Comparison of ENCODE assay signal across 18 cellular contexts in genomic region chr19:1085053-1085658, GRCh38. TPM values are rescaled to one million over a fixed set of nuclear protein-coding genes. Genes with fewer than 3 reads are reported as not detected.
A peak's percentile ranks its signal among the peaks of the same experiment; 100 is the strongest.
DNase-seq lines count a peak whose midpoint lies in the region; ATAC-seq and TF ChIP-seq lines count a peak whose summit lies in the region.
"Had no signal": no experiment of that assay in that cellular context is flagged by ENCODE, and none has a peak within 500 bp of the region (broad histone marks: within the 10 kb centered on the region; RNA-seq: fewer than 3 reads in every experiment).

No MANE protein-coding gene starts in this region.

- H2AFZ ChIP-seq in H9 (ENCODE audit: low read length), result no peak overlapping the region
- no peak overlapping the region for H2AFZ ChIP-seq in trophoblast cell (ENCODE audit: insufficient read depth, low read length, poor library complexity)

- H3K36me3 Mint-ChIP-seq in activated CD4-positive, alpha-beta T cell treated with anti-CD3 and anti-CD28 coated beads, Interleukin-2, amount 10 ng/mL, durations not matched to agents 24 days and 14 days (ENCODE audit: low read depth), result peaks cover 52% of the 10 kb centered on the region
- H3K36me3 Mint-ChIP-seq in H9 (ENCODE audit: insufficient read depth in 1 of 3, low read depth in 3 of 3) (peaks cover 14 to 39% (median 39%) of the 10 kb centered on the region in 3 experiments; a peak in 6 of 7 replicates), nephron progenitor cell (ENCODE audit: low read depth) (peaks cover 6% of the 10 kb centered on the region)
- H3K36me3 Mint-ChIP-seq in activated naive CD4-positive, alpha-beta T cell treated with anti-CD3 and anti-CD28 coated beads, Interleukin-2, amount 50 U/mL, for 72 hours, result peaks cover 5 to 21% of the 10 kb centered on the region in 2 donors

- H3K14ac ChIP-seq in H9 (ENCODE audit: insufficient read depth, low read length) (no peak overlapping the region), trophoblast cell (ENCODE audit: low read length) (no peak overlapping the region)

- peaks cover 23% of the 10 kb centered on the region for H3K4me1 Mint-ChIP-seq in activated CD4-positive, alpha-beta T cell treated with anti-CD3 and anti-CD28 coated beads, Interleukin-2, amount 10 ng/mL, durations not matched to agents 24 days and 14 days
- peaks cover 3 to 9% of the 10 kb centered on the region in 2 experiments; a peak in 2 of 4 replicates for H3K4me1 Mint-ChIP-seq in H9
- H3K4me1 Mint-ChIP-seq in nephron progenitor cell, result no peaks in the 10 kb centered on the region

- no peak overlapping the region for H3K18ac ChIP-seq in H9 (ENCODE audit: insufficient read length, low read depth, low read length)
- H3K18ac ChIP-seq in trophoblast cell (ENCODE audit: low read length), result no peak overlapping the region

- no peak overlapping the region for H3K4me3 ChIP-seq in trophoblast cell (ENCODE audit: low read depth, low read length)
- H3K4me3 ChIP-seq: cardiac muscle cell, Peyer's patch, prostate gland had no signal

- no peak for ATAC-seq in activated naive CD4-positive, alpha-beta T cell treated with anti-CD3 and anti-CD28 coated beads, Interleukin-2, amount 50 U/mL, for 72 hours
- ATAC-seq in HG03442 (IDR thresholded peaks at IDR 0.05; ENCODE audit: unreplicated experiment), result no peak

- no peak overlapping the region for H3K56ac ChIP-seq in H9 (ENCODE audit: insufficient read length, low read depth, low read length)

- H3K27me3 Mint-ChIP-seq in activated CD4-positive, alpha-beta T cell treated with anti-CD3 and anti-CD28 coated beads, Interleukin-2, amount 10 ng/mL, durations not matched to agents 24 days and 14 days, result no peaks in the 10 kb centered on the region
- H3K27me3 Mint-ChIP-seq in H9 (ENCODE audit: low read depth), result peaks cover 1% of the 10 kb centered on the region
- H3K27me3 Mint-ChIP-seq in nephron progenitor cell (ENCODE audit: low read depth, poor library complexity), result no peaks in the 10 kb centered on the region

- H3K27ac ChIP-seq in H9 (ENCODE audit: insufficient read length, low read depth, low read length) (no peak overlapping the region), trophoblast cell (ENCODE audit: low read depth, low read length) (no peak overlapping the region)
- H3K27ac ChIP-seq: prostate gland had no signal

- no peak overlapping the region for H3K4me2 ChIP-seq in H9 (ENCODE audit: insufficient read depth, insufficient read length, low read length)
- H3K4me2 ChIP-seq in trophoblast cell (ENCODE audit: low read length), result no peak overlapping the region

- H4K20me1 ChIP-seq in H9 (ENCODE audit: control insufficient read depth, insufficient read depth, insufficient read length), result no peaks in the 10 kb centered on the region

- peak overlapping the region; percentile 15 for H3K4me3 Mint-ChIP-seq in activated CD4-positive, alpha-beta T cell treated with anti-CD3 and anti-CD28 coated beads, Interleukin-2, amount 10 ng/mL, durations not matched to agents 24 days and 14 days
- H3K4me3 Mint-ChIP-seq in H9 (no peak overlapping the region; a peak in 1 of 5 replicates), nephron progenitor cell (no peak overlapping the region)

- peak overlapping the region; percentile 78 for H3K27ac Mint-ChIP-seq in activated CD4-positive, alpha-beta T cell treated with anti-CD3 and anti-CD28 coated beads, Interleukin-2, amount 10 ng/mL, durations not matched to agents 24 days and 14 days
- H3K27ac Mint-ChIP-seq in H9 (peak overlapping the region in 2 of 3 experiments; percentile 80 to 91; a peak in 3 of 7 replicates), nephron progenitor cell (peak overlapping the region; percentile 71)
- H3K27ac Mint-ChIP-seq in activated naive CD4-positive, alpha-beta T cell treated with anti-CD3 and anti-CD28 coated beads, Interleukin-2, amount 50 U/mL, for 72 hours, result peak overlapping the region; percentile 69 to 79

- H3K23ac ChIP-seq in H9 (ENCODE audit: insufficient read length, low read depth, low read length) (no peak overlapping the region), trophoblast cell (ENCODE audit: low read length) (no peak overlapping the region)

- H2BK12ac ChIP-seq in H9 (ENCODE audit: insufficient read length, low read depth, low read length) (no peak overlapping the region), trophoblast cell (ENCODE audit: low read length) (no peak overlapping the region)

- H3K23me2 ChIP-seq in H9 (ENCODE audit: insufficient read length, low read depth, low read length, poor library complexity, severe bottlenecking), result no peaks in the 10 kb centered on the region

- H3K4me1 ChIP-seq in H9 (ENCODE audit: insufficient read depth, low read length) (no peaks in the 10 kb centered on the region), trophoblast cell (ENCODE audit: control insufficient read depth in 1 of 2, insufficient read depth in 2 of 2, low read length in 2 of 2) (peaks cover 0 to 2% of the 10 kb centered on the region in 2 experiments)
- H3K4me1 ChIP-seq: prostate gland had no signal

- no peak overlapping the region for H2BK15ac ChIP-seq in H9 (ENCODE audit: low read depth, low read length)

- TF ChIP-seq CTCF in H9 (conservative IDR thresholded peaks at IDR 0.05), result no peak
- TF ChIP-seq CTCF in nephron progenitor cell (IDR thresholded peaks at IDR 0.05), result no peak

- DNase-seq in activated CD4-positive, alpha-beta T cell treated with anti-CD3 and anti-CD28 coated beads, Interleukin-2, amount 10 ng/mL, durations not matched to agents 24 days and 14 days, result no peak
- DNase-seq in activated CD4-positive, alpha-beta T cell treated with anti-CD3 and anti-CD28 coated beads, Interleukin-2, amount 50 U/mL, for 1 hour, result no peak
- DNase-seq in H9 (no peak), nephron progenitor cell (no peak), trophoblast cell (no peak), ureter (ENCODE audit: low spot score) (no peak)
- no peak for DNase-seq in activated naive CD4-positive, alpha-beta T cell treated with anti-CD3 and anti-CD28 coated beads, Interleukin-2, amount 50 U/mL, for 72 hours (ENCODE audit: low spot score in 2 of 2)
- DNase-seq: activated CD4-positive, alpha-beta T cell treated with anti-CD3 and anti-CD28 coated beads, Interleukin-2, amount 50 U/mL, for 4 hours; effector CD8-positive, alpha-beta T cell; GDM1; NCI-H187 treated with DMSO at 0.1 percent for 48 hours; NCI-H510A treated with DMSO at 0.1 percent for 48 hours; Peyer's patch; stimulated activated CD4-positive, alpha-beta T cell treated with anti-CD3 and anti-CD28 coated beads, Interleukin-12 subunit alpha, Interleukin-12 subunit beta, amount 100 ng/mL, for 4 hours; substantia nigra had no signal

- no peak overlapping the region for H4K12ac ChIP-seq in trophoblast cell (ENCODE audit: low read depth, low read length)

- no peaks in the 10 kb centered on the region for H3K27me3 ChIP-seq in H9 (ENCODE audit: insufficient read depth, low read length)
- no peaks in the 10 kb centered on the region for H3K27me3 ChIP-seq in trophoblast cell (ENCODE audit: insufficient read depth, low read length)
- H3K27me3 ChIP-seq: cardiac muscle cell, Peyer's patch had no signal

- H3K79me2 ChIP-seq in H9 (ENCODE audit: insufficient read depth, low read length), result no peaks in the 10 kb centered on the region
- H3K79me2 ChIP-seq in trophoblast cell (ENCODE audit: control insufficient read depth, insufficient read depth, low read length, poor library complexity), result no peaks in the 10 kb centered on the region

- intact Hi-C loops in activated CD4-positive, alpha-beta T cell treated with anti-CD3 and anti-CD28 coated beads, Interleukin-2, amount 10 ng/mL, durations not matched to agents 24 days and 14 days (cut with micrococcal nuclease), result no loop called here

- H2BK5ac ChIP-seq in H9 (ENCODE audit: insufficient read length, low read length), result no peak overlapping the region
- no peak overlapping the region for H2BK5ac ChIP-seq in trophoblast cell (ENCODE audit: low read depth, low read length, poor library complexity)

- H4K8ac ChIP-seq in H9 (replicated peaks; ENCODE audit: insufficient read length, low read depth, low read length), result no peak overlapping the region
- no peak overlapping the region for H4K8ac ChIP-seq in trophoblast cell (ENCODE audit: low read depth, low read length)

- H3T11ph ChIP-seq in H9 (ENCODE audit: low read length), result no peak overlapping the region

- no CpG with 5 or more reads among the region's 8 CpGs for WGBS in H9 (ENCODE audit: extremely low coverage, insufficient read length, low lambda C conversion rate)
- no CpG with 5 or more reads among the region's 8 CpGs for WGBS in trophoblast cell (ENCODE audit: extremely low coverage, insufficient coverage, insufficient read length)

- no peak overlapping the region for H4K5ac ChIP-seq in H9 (ENCODE audit: insufficient read length, low read depth, low read length)

- H3K9me3 Mint-ChIP-seq in activated CD4-positive, alpha-beta T cell treated with anti-CD3 and anti-CD28 coated beads, Interleukin-2, amount 10 ng/mL, durations not matched to agents 24 days and 14 days, result no peaks in the 10 kb centered on the region
- H3K9me3 Mint-ChIP-seq in H9, result no peaks in the 10 kb centered on the region
- no peaks in the 10 kb centered on the region for H3K9me3 Mint-ChIP-seq in activated naive CD4-positive, alpha-beta T cell treated with anti-CD3 and anti-CD28 coated beads, Interleukin-2, amount 50 U/mL, for 72 hours
- H3K9me3 Mint-ChIP-seq in nephron progenitor cell, result no peaks in the 10 kb centered on the region

- H3K9me3 ChIP-seq in H9 (ENCODE audit: control insufficient read depth, low read depth, low read length) (no peaks in the 10 kb centered on the region), trophoblast cell (ENCODE audit: insufficient read depth, low read depth, low read length) (peaks cover 8% of the 10 kb centered on the region)
- H3K9me3 ChIP-seq: Peyer's patch, prostate gland had no signal

- H2AK5ac ChIP-seq in H9 (ENCODE audit: insufficient read length, low read length) (no peak overlapping the region), trophoblast cell (ENCODE audit: low read length) (no peak overlapping the region)

- H2BK120ac ChIP-seq in H9 (ENCODE audit: low read depth, low read length, poor library complexity, severe bottlenecking) (no peak overlapping the region), trophoblast cell (ENCODE audit: insufficient read depth, low read length, poor library complexity) (no peak overlapping the region)

- H3K4ac ChIP-seq in H9 (ENCODE audit: low read depth, low read length), result no peak overlapping the region
- no peak overlapping the region for H3K4ac ChIP-seq in trophoblast cell (ENCODE audit: low read depth, low read length)

- H3K79me1 ChIP-seq in H9 (ENCODE audit: insufficient read depth, low read depth, low read length, poor library complexity, severe bottlenecking), result no peaks in the 10 kb centered on the region
- no peaks in the 10 kb centered on the region for H3K79me1 ChIP-seq in trophoblast cell (ENCODE audit: low read length)

- no peak overlapping the region for H4K91ac ChIP-seq in H9 (ENCODE audit: insufficient read length, low read depth, low read length)
- H4K91ac ChIP-seq in trophoblast cell (ENCODE audit: low read depth, low read length), result no peak overlapping the region

- H3K9ac ChIP-seq in H9 (ENCODE audit: extremely low read depth, insufficient read length, low read length) (no peak overlapping the region), trophoblast cell (ENCODE audit: low read length) (no peak overlapping the region)

- H3K36me3 ChIP-seq in trophoblast cell (ENCODE audit: control insufficient read depth in 1 of 2, insufficient read depth in 2 of 2, low read length in 2 of 2), result peaks cover 40% of the 10 kb centered on the region in 2 experiments
- H3K36me3 ChIP-seq: prostate gland had no signal

- no peak overlapping the region for H2BK20ac ChIP-seq in H9 (ENCODE audit: low read depth, low read length, poor library complexity, severe bottlenecking)

RNA-seq across cellular contexts. Expression of gene POLR2E, which starts 10.0 kb away (rescaled TPM):
- total RNA-seq in activated CD4-positive, alpha-beta T cell treated with anti-CD3 and anti-CD28 coated beads, Interleukin-2, amount 10 ng/mL, durations not matched to agents 24 days and 14 days, result 273 and 274 TPM in 2 replicates
- total RNA-seq in H9 (2021), result 261 and 272 TPM in 2 replicates
- 100 to 1,000 TPM; 248 to 259 TPM for total RNA-seq in activated naive CD4-positive, alpha-beta T cell treated with anti-CD3 and anti-CD28 coated beads, Interleukin-2, amount 50 U/mL, for 72 hours
- polyA plus RNA-seq in trophoblast cell (2013), result 192 and 197 TPM in 2 replicates
- total RNA-seq in ureter, result 138 TPM

RNA-seq across cellular contexts. Expression of gene ARHGAP45, which starts 18.2 kb away (rescaled TPM):
- total RNA-seq in activated CD4-positive, alpha-beta T cell treated with anti-CD3 and anti-CD28 coated beads, Interleukin-2, amount 10 ng/mL, durations not matched to agents 24 days and 14 days, result 176 and 183 TPM in 2 replicates
- total RNA-seq in H9 (2021) (35.0 and 39.8 TPM in 2 replicates), ureter (20.7 TPM)
- 100 to 1,000 TPM; 171 to 174 TPM for total RNA-seq in activated naive CD4-positive, alpha-beta T cell treated with anti-CD3 and anti-CD28 coated beads, Interleukin-2, amount 50 U/mL, for 72 hours
- polyA plus RNA-seq in trophoblast cell (2013), result 13.6 and 14.5 TPM in 2 replicates

RNA-seq across cellular contexts. Expression of gene GPX4, which starts 18.6 kb away (rescaled TPM):
- total RNA-seq in activated CD4-positive, alpha-beta T cell treated with anti-CD3 and anti-CD28 coated beads, Interleukin-2, amount 10 ng/mL, durations not matched to agents 24 days and 14 days, result 225 and 239 TPM in 2 replicates
- 355 and 363 TPM in 2 replicates for total RNA-seq in H9 (2021)
- total RNA-seq in activated naive CD4-positive, alpha-beta T cell treated with anti-CD3 and anti-CD28 coated beads, Interleukin-2, amount 50 U/mL, for 72 hours, result 100 to 1,000 TPM; 154 to 316 TPM
- polyA plus RNA-seq in trophoblast cell (2013), result 795 and 804 TPM in 2 replicates
- total RNA-seq in ureter, result 213 TPM

RNA-seq across cellular contexts. Expression of gene ABCA7, which starts 45.2 kb away (rescaled TPM):
- total RNA-seq in activated CD4-positive, alpha-beta T cell treated with anti-CD3 and anti-CD28 coated beads, Interleukin-2, amount 10 ng/mL, durations not matched to agents 24 days and 14 days, result 15.8 TPM in 2 replicates
- total RNA-seq in H9 (2021) (28.3 and 34.6 TPM in 2 replicates), ureter (21.4 TPM)
- 100 to 1,000 TPM in 1 of 2 donors, 10 to 100 TPM in 1; 17.8 to 105 TPM for total RNA-seq in activated naive CD4-positive, alpha-beta T cell treated with anti-CD3 and anti-CD28 coated beads, Interleukin-2, amount 50 U/mL, for 72 hours
- 26.8 and 27.6 TPM in 2 replicates for polyA plus RNA-seq in trophoblast cell (2013)

RNA-seq across cellular contexts. Expression of gene CNN2, which starts 58.7 kb away (rescaled TPM):
- 112 TPM in 2 replicates for total RNA-seq in activated CD4-positive, alpha-beta T cell treated with anti-CD3 and anti-CD28 coated beads, Interleukin-2, amount 10 ng/mL, durations not matched to agents 24 days and 14 days
- 524 and 529 TPM in 2 replicates for total RNA-seq in H9 (2021)
- 100 to 1,000 TPM; 187 to 254 TPM for total RNA-seq in activated naive CD4-positive, alpha-beta T cell treated with anti-CD3 and anti-CD28 coated beads, Interleukin-2, amount 50 U/mL, for 72 hours
- 349 and 351 TPM in 2 replicates for polyA plus RNA-seq in trophoblast cell (2013)
- 223 TPM for total RNA-seq in ureter
